In the genomic region with DNA sequence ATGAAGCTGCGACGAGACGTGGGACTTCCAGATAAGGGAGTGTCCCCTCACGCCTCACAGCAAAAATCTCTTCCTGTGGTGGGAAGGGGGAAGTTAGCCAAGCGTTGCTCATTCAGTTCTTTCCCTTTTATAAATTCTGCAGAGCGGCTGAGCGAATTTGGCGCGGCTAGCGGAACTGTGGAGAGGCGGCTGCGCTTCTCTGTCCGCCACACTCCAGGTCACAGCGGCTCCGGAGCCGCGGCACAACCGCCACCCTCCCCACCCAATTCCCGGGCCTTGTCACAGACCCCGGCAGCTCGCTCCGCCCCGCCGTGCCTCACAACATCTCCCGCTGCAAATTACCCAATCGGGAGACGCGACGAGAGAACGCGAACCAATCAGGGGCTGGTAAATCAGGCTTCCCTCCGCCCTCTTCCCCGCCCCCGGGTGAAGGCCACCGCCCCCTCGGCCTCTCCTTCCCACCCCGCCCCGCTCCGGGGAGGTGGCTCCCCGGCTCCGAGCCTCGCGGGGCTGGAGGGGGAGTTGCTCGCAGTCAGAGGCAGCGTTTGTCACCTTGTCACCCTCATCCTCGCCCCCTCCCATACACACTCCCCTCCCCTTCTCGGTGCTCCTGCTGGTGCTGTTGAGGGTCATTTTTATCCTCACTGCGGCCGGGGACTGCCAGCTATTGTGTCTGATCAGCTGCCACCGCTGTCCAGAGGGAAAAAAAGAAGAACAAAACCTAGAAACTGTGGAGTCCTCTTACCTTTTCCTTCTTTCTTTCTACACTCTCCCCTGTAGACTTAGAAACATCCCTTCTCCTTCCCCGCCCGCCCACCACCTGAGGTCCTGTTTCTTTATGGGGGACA, we compare ENCODE assay signal across 8 cellular contexts. TPM values are rescaled to one million over a fixed set of nuclear protein-coding genes. Genes with fewer than 3 reads are reported as not detected.
DNase-seq lines count a peak whose midpoint lies in the region; ATAC-seq lines count a peak whose summit lies in the region.

No MANE protein-coding gene starts in this region.

- peak; percentile 86 for DNase-seq in COR-L47 (lab: John Stamatoyannopoulos, UW)
- DNase-seq in HT1080 (ENCODE audit: low read depth): peak; percentile 93
- peak; percentile 90 to 92 for DNase-seq in NOMO-1 (lab: John Stamatoyannopoulos, UW; ENCODE audit: unreplicated experiment in 2 of 2)
- DNase-seq in activated CD8-positive, alpha-beta memory T cell treated with anti-CD3 and anti-CD28 coated beads for 48 hours (ENCODE audit: low read depth in 2 of 3, low spot score in 2 of 3): peak; percentile 80 to 89 (median 85)
- peak; percentile 93 to 96 (median 96) for DNase-seq in effector memory CD8-positive, alpha-beta T cell
- peak; percentile 89 to 90 for DNase-seq in memory B cell (ENCODE audit: low spot score in 2 of 2)
- peak; percentile 95 for DNase-seq in stimulated activated CD8-positive, alpha-beta memory T cell treated with anti-CD3 and anti-CD28 coated beads, Interleukin-12 subunit alpha, Interleukin-12 subunit beta, amount 100 ng/mL, for 1 hour (ENCODE audit: low read depth)

- H3K27me3 Mint-ChIP-seq in effector memory CD8-positive, alpha-beta T cell: no peaks in the 10 kb centered on the region
- H3K27me3 Mint-ChIP-seq in memory B cell: no peaks in the 10 kb centered on the region

- H3K27ac Mint-ChIP-seq in effector memory CD8-positive, alpha-beta T cell: peak overlapping the region; percentile 51 to 73
- peak overlapping the region; percentile 87 for H3K27ac Mint-ChIP-seq in memory B cell

- H3K9me3 Mint-ChIP-seq in effector memory CD8-positive, alpha-beta T cell: no peaks in the 10 kb centered on the region
- no peaks in the 10 kb centered on the region for H3K9me3 Mint-ChIP-seq in memory B cell

- H3K4me1 Mint-ChIP-seq in effector memory CD8-positive, alpha-beta T cell (ENCODE audit: low read depth in 2 of 2): peaks cover 5 to 13% of the 10 kb centered on the region in 2 donors
- H3K4me1 Mint-ChIP-seq in memory B cell: peaks cover 8% of the 10 kb centered on the region

- peak overlapping the region; percentile 87 to 92 for H3K4me3 Mint-ChIP-seq in effector memory CD8-positive, alpha-beta T cell
- peak overlapping the region; percentile 90 for H3K4me3 Mint-ChIP-seq in memory B cell

- peak; percentile 85 for ATAC-seq in GM21367 (IDR thresholded peaks at IDR 0.05; ENCODE audit: unreplicated experiment)
- peak; percentile 88 for ATAC-seq in effector memory CD8-positive, alpha-beta T cell (replicated peaks)
- peak; percentile 84 for ATAC-seq in memory B cell (ENCODE audit: low read depth)

- H3K36me3 Mint-ChIP-seq in effector memory CD8-positive, alpha-beta T cell (ENCODE audit: insufficient read depth): peaks cover 10% of the 10 kb centered on the region
- no peaks in the 10 kb centered on the region for H3K36me3 Mint-ChIP-seq in memory B cell

RNA-seq across cellular contexts. Expression of gene ARHGAP21, which starts 0.9 kb away (rescaled TPM):
- total RNA-seq in HT1080 (2014; rRNA removed; shearing (Covaris generic)): 59.1 and 70.1 TPM in 2 replicates
- 32.1 and 46.1 TPM in 2 replicates for polyA plus RNA-seq in HT1080 (2015; cell fraction: cytosol; rRNA removed)
- polyA plus RNA-seq in HT1080 (2015; cell fraction: nucleus; rRNA removed): 65.3 and 75.8 TPM in 2 replicates

Comparison
In these comparisons a context has a peak if more than half of its experiments do, and no peak if none do; other contexts are left out.
1. Peak in every context shown above with its lines: DNase-seq and ATAC-seq.